In the genomic region with DNA sequence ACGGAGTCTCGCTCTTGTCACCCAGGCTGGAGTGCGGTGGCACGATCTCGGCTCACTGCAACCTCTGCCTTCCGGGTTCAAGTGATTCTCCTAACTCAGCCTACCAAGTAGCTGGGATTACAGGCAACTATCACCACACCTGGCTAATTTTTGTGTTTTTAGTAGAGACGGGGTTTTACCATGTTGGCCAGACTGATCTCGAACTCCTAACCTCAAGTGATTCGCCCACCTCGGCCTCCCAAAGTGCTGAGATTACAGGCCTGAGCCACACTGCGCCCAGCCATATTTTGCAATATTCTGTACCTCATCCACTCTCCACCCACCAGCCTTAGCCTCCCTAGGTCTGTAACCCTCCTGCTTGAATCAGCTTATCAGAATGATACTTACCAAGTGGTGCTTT, we compare ENCODE assay signal across 5 cellular contexts. TPM values are rescaled to one million over a fixed set of nuclear protein-coding genes. Genes with fewer than 3 reads are reported as not detected.
DNase-seq lines count a peak whose midpoint lies in the region; ATAC-seq, FAIRE-seq and TF ChIP-seq lines count a peak whose summit lies in the region.
"Not testable (repeated sequence)": the region's sequence is repeated elsewhere in the genome, so short reads cannot be mapped to it uniquely, and the experiment has no call there.

No MANE protein-coding gene starts in this region.

- H3K36me3 Mint-ChIP-seq in chondrocyte (ENCODE audit: low read depth) = not testable (repeated sequence)

- ATAC-seq in lower lobe of right lung = not testable (repeated sequence)

- TF ChIP-seq CTCF in GM13976 (IDR thresholded peaks at IDR 0.05; ENCODE audit: borderline replicate concordance, control extremely low read depth, extremely low read depth, insufficient read depth, missing control alignments); chondrocyte (IDR thresholded peaks at IDR 0.05); lower lobe of right lung (IDR thresholded peaks at IDR 0.05): not testable (repeated sequence)

- not testable (repeated sequence) for H3K27me3 Mint-ChIP-seq in chondrocyte (ENCODE audit: low read depth)

- DNase-seq in GM13976 (ENCODE audit: low spot score) (peak; percentile 4), chondrocyte (ENCODE audit: low spot score) (peak; percentile 8), lower lobe of right lung (peak; percentile 0), posterior vena cava (ENCODE audit: low spot score) (peak; percentile 40)
- not testable (repeated sequence) for DNase-seq in urothelium cell line (ENCODE audit: low spot score)

- peak; percentile 83 for FAIRE-seq in urothelium cell line (lab: Jason Lieb, UNC)

- H3K27me3 ChIP-seq in lower lobe of right lung (ENCODE audit: low read depth) = not testable (repeated sequence)

- not testable (repeated sequence) for H3K4me1 ChIP-seq in lower lobe of right lung

- in situ Hi-C loops in GM13976 (cut with MboI; ENCODE audit: low sequenced_read_pairs, unreplicated experiment) = not testable (repeated sequence)

- H3K4me1 Mint-ChIP-seq in chondrocyte (ENCODE audit: low read depth) = not testable (repeated sequence)

- H3K27ac ChIP-seq in lower lobe of right lung = not testable (repeated sequence)

- not testable (repeated sequence) for H3K4me3 ChIP-seq in lower lobe of right lung

- intact Hi-C loops in lower lobe of right lung (cut with DNase I); posterior vena cava (cut with DNase I): not testable (repeated sequence)

- H3K27ac Mint-ChIP-seq in chondrocyte (ENCODE audit: unreplicated experiment) = not testable (repeated sequence)

- not testable (repeated sequence) for H3K36me3 ChIP-seq in lower lobe of right lung

- H3K9me3 ChIP-seq in lower lobe of right lung = not testable (repeated sequence)

- H3K9me3 Mint-ChIP-seq in chondrocyte (ENCODE audit: low read depth) = not testable (repeated sequence)

- H3K4me3 Mint-ChIP-seq in chondrocyte (ENCODE audit: unreplicated experiment) = not testable (repeated sequence)

RNA-seq across cellular contexts. Expression of a gene that starts 37.8 kb away (rescaled TPM):
- 139 to 157 TPM (median 156 TPM) in 3 replicates for total RNA-seq in chondrocyte
- total RNA-seq in lower lobe of right lung = 146 TPM
- total RNA-seq in posterior vena cava = 100 to 1,000 TPM; 138 to 141 TPM

RNA-seq across cellular contexts. Expression of a gene that starts 47.4 kb away (rescaled TPM):
- total RNA-seq in chondrocyte (26.2 to 32.3 TPM (median 28.1 TPM) in 3 replicates), lower lobe of right lung (51.0 TPM), posterior vena cava (10 to 100 TPM; 39.4 to 55.8 TPM)
